Comparison of ENCODE assay signal across 35 cellular contexts in the genomic region with DNA sequence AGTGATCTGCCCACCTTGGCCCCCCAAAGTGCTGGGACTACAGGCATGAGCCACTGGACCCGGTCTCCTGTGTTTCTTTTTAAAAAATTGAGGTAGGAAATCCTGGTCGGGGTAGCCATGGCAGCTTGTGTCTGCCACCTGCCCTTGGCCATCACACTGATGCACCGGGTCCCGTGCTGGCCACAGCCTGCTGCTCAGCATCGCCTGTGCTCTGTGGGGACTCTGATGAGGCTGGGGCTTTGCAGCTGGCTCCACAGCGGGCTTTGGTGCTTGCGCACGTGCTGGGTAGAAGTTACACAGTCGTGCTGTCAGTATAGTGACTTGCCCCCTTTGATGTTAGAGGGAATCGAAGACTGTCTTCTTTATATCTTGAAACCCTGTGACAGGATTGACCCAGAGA.
"Had no signal": no experiment of that assay in that cellular context is flagged by ENCODE, and none has a peak within 500 bp of the region (broad histone marks: within the 10 kb centered on the region; RNA-seq: fewer than 3 reads in every experiment).

No MANE protein-coding gene starts in this region.

- H3K4me3 ChIP-seq: adrenal gland, ascending aorta, body of pancreas, breast epithelium, cardiac muscle cell had no signal

- DNase-seq: activated effector memory CD4-positive, alpha-beta T cell treated with anti-CD3 and anti-CD28 coated beads, Interleukin-2, amount 50 U/mL, for 16 hours; activated effector memory CD4-positive, alpha-beta T cell treated with Interleukin-2 at 50 U/mL for 16 hours; activated naive CD4-positive, alpha-beta T cell; activated naive CD4-positive, alpha-beta T cell treated with anti-CD3 and anti-CD28 coated beads for 36 hours; activated naive CD4-positive, alpha-beta T cell treated with anti-CD3 and anti-CD28 coated beads, Interleukin-2, amount 10 ng/mL, durations not matched to agents 7 days and 5 days; activated naive CD4-positive, alpha-beta T cell treated with anti-CD3 and anti-CD28 coated beads, Interleukin-2, amount 50 U/mL, for 16 hours; activated naive CD4-positive, alpha-beta T cell treated with Interleukin-2 at 50 U/mL for 16 hours; activated naive CD8-positive, alpha-beta T cell treated with anti-CD3 and anti-CD28 coated beads for 36 hours; activated naive CD8-positive, alpha-beta T cell treated with anti-CD3 and anti-CD28 coated beads, Interleukin-2, amount 10 ng/mL, durations not matched to agents 7 days and 5 days; activated naive CD8-positive, alpha-beta T cell treated with anti-CD3 and anti-CD28 coated beads, Interleukin-2, amount 50 U/mL, for 24 hours; activated T-cell treated with anti-CD3 and anti-CD28 coated beads, Interleukin-2, amount 50 U/mL, for 1 hour; activated T-cell treated with anti-CD3 and anti-CD28 coated beads, Interleukin-2, amount 50 U/mL, for 24 hours; activated T-cell treated with anti-CD3 and anti-CD28 coated beads, Interleukin-2, amount 50 U/mL, for 4 hours; activated T-cell treated with anti-CD3 and anti-CD28 coated beads, Interleukin-2, amount 50 U/mL, for 48 hours; adrenal gland; amniotic stem cell; amygdala; anterior cingulate cortex; aorta; body of pancreas; brain microvascular endothelial cell; caudate nucleus; central memory CD4-positive, alpha-beta T cell; cerebellar nuclear complex had no signal

- H3K27me3 Mint-ChIP-seq: activated naive CD4-positive, alpha-beta T cell treated with anti-CD3 and anti-CD28 coated beads, Interleukin-2, amount 10 ng/mL, durations not matched to agents 7 days and 5 days; activated naive CD4-positive, alpha-beta T cell treated with anti-CD3 and anti-CD28 coated beads, Interleukin-2, amount 50 U/mL, for 24 hours; activated naive CD8-positive, alpha-beta T cell; activated naive CD8-positive, alpha-beta T cell treated with anti-CD3 and anti-CD28 coated beads for 36 hours; activated naive CD8-positive, alpha-beta T cell treated with anti-CD3 and anti-CD28 coated beads, Interleukin-2, amount 10 ng/mL, durations not matched to agents 7 days and 5 days; activated naive CD8-positive, alpha-beta T cell treated with anti-CD3 and anti-CD28 coated beads, Interleukin-2, amount 50 U/mL, for 24 hours; activated T-cell treated with anti-CD3 and anti-CD28 coated beads, Interleukin-2, amount 50 U/mL, for 24 hours; activated T-helper 17 cell treated with anti-CD3 and anti-CD28 coated beads, Interleukin-2, amount 50 U/mL, for 72 hours; brain; central memory CD8-positive, alpha-beta T cell had no signal

- H3K36me3 ChIP-seq: adrenal gland, brain microvascular endothelial cell, breast epithelium, cardiac muscle cell had no signal

- H3K9me3 ChIP-seq: adrenal gland, ascending aorta, body of pancreas, breast epithelium had no signal

- H3K27me3 ChIP-seq: adrenal gland, ascending aorta, body of pancreas, brain microvascular endothelial cell, breast epithelium, cardiac muscle cell had no signal

- ATAC-seq: activated naive CD4-positive, alpha-beta T cell treated with anti-CD3 and anti-CD28 coated beads, Interleukin-2, amount 50 U/mL, for 72 hours; activated naive CD8-positive, alpha-beta T cell treated with anti-CD3 and anti-CD28 coated beads, Interleukin-2, amount 50 U/mL, for 24 hours; activated T-cell treated with anti-CD3 and anti-CD28 coated beads, Interleukin-2, amount 50 U/mL, for 4 hours; activated T-helper 17 cell treated with anti-CD3 and anti-CD28 coated beads, Interleukin-2, amount 50 U/mL, for 72 hours; body of pancreas had no signal

- H3K27ac ChIP-seq: adrenal gland, ascending aorta, body of pancreas, brain microvascular endothelial cell, breast epithelium, cardiac muscle cell had no signal

- H3K9me3 Mint-ChIP-seq: activated naive CD4-positive, alpha-beta T cell treated with anti-CD3 and anti-CD28 coated beads for 36 hours; activated naive CD4-positive, alpha-beta T cell treated with anti-CD3 and anti-CD28 coated beads, Interleukin-2, amount 10 ng/mL, durations not matched to agents 7 days and 5 days; activated naive CD4-positive, alpha-beta T cell treated with anti-CD3 and anti-CD28 coated beads, Interleukin-2, amount 50 U/mL, for 24 hours; activated naive CD4-positive, alpha-beta T cell treated with anti-CD3 and anti-CD28 coated beads, Interleukin-2, amount 50 U/mL, for 72 hours; activated naive CD8-positive, alpha-beta T cell treated with anti-CD3 and anti-CD28 coated beads for 36 hours; activated naive CD8-positive, alpha-beta T cell treated with anti-CD3 and anti-CD28 coated beads, Interleukin-2, amount 10 ng/mL, durations not matched to agents 7 days and 5 days; activated naive CD8-positive, alpha-beta T cell treated with anti-CD3 and anti-CD28 coated beads, Interleukin-2, amount 50 U/mL, for 24 hours; activated T-cell treated with anti-CD3 and anti-CD28 coated beads, Interleukin-2, amount 50 U/mL, for 24 hours; activated T-cell treated with anti-CD3 and anti-CD28 coated beads, Interleukin-2, amount 50 U/mL, for 4 hours; activated T-helper 1 cell treated with anti-CD3 and anti-CD28 coated beads, Interleukin-12 subunit alpha, Interleukin-12 subunit beta, Interleukin-2, Interleukin-4 antibody, amounts not matched to agents 30 ng/mL and 10 ng/mL and 1 ng/mL, durations not matched to agents 14 hours and 24 hours and 36 hours; activated T-helper 17 cell treated with anti-CD3 and anti-CD28 coated beads, Interleukin-2, amount 50 U/mL, for 72 hours; activated T-helper 2 cell treated with anti-CD3 and anti-CD28 coated beads, Interferon-gamma antibody, Interleukin-2, Interleukin-4, amounts not matched to agents 10 μg/mL and 5 μg/mL and 100 μg/mL, durations not matched to agents 14 hours and 24 hours and 36 hours; central memory CD8-positive, alpha-beta T cell had no signal

- H3K27ac Mint-ChIP-seq: activated naive CD4-positive, alpha-beta T cell treated with anti-CD3 and anti-CD28 coated beads for 36 hours; activated naive CD4-positive, alpha-beta T cell treated with anti-CD3 and anti-CD28 coated beads, Interleukin-2, amount 10 ng/mL, durations not matched to agents 7 days and 5 days; activated naive CD4-positive, alpha-beta T cell treated with anti-CD3 and anti-CD28 coated beads, Interleukin-2, amount 50 U/mL, for 24 hours; activated naive CD4-positive, alpha-beta T cell treated with anti-CD3 and anti-CD28 coated beads, Interleukin-2, amount 50 U/mL, for 72 hours; activated naive CD8-positive, alpha-beta T cell; activated naive CD8-positive, alpha-beta T cell treated with anti-CD3 and anti-CD28 coated beads for 36 hours; activated naive CD8-positive, alpha-beta T cell treated with anti-CD3 and anti-CD28 coated beads, Interleukin-2, amount 10 ng/mL, durations not matched to agents 7 days and 5 days; activated naive CD8-positive, alpha-beta T cell treated with anti-CD3 and anti-CD28 coated beads, Interleukin-2, amount 50 U/mL, for 24 hours; activated T-cell treated with anti-CD3 and anti-CD28 coated beads, Interleukin-2, amount 50 U/mL, for 24 hours; activated T-helper 1 cell treated with anti-CD3 and anti-CD28 coated beads, Interleukin-12 subunit alpha, Interleukin-12 subunit beta, Interleukin-2, Interleukin-4 antibody, amounts not matched to agents 30 ng/mL and 10 ng/mL and 1 ng/mL, durations not matched to agents 14 hours and 24 hours and 36 hours; activated T-helper 17 cell treated with anti-CD3 and anti-CD28 coated beads, Interleukin-2, amount 50 U/mL, for 72 hours; activated T-helper 2 cell treated with anti-CD3 and anti-CD28 coated beads, Interferon-gamma antibody, Interleukin-2, Interleukin-4, amounts not matched to agents 10 μg/mL and 5 μg/mL and 100 μg/mL, durations not matched to agents 14 hours and 24 hours and 36 hours had no signal

- H3K4me3 Mint-ChIP-seq: activated naive CD4-positive, alpha-beta T cell treated with anti-CD3 and anti-CD28 coated beads for 36 hours; activated naive CD4-positive, alpha-beta T cell treated with anti-CD3 and anti-CD28 coated beads, Interleukin-2, amount 10 ng/mL, durations not matched to agents 7 days and 5 days; activated naive CD4-positive, alpha-beta T cell treated with anti-CD3 and anti-CD28 coated beads, Interleukin-2, amount 50 U/mL, for 24 hours; activated naive CD8-positive, alpha-beta T cell; activated naive CD8-positive, alpha-beta T cell treated with anti-CD3 and anti-CD28 coated beads for 36 hours; activated naive CD8-positive, alpha-beta T cell treated with anti-CD3 and anti-CD28 coated beads, Interleukin-2, amount 10 ng/mL, durations not matched to agents 7 days and 5 days; activated naive CD8-positive, alpha-beta T cell treated with anti-CD3 and anti-CD28 coated beads, Interleukin-2, amount 50 U/mL, for 24 hours; activated T-cell treated with anti-CD3 and anti-CD28 coated beads, Interleukin-2, amount 50 U/mL, for 24 hours; activated T-cell treated with anti-CD3 and anti-CD28 coated beads, Interleukin-2, amount 50 U/mL, for 4 hours; activated T-helper 1 cell treated with anti-CD3 and anti-CD28 coated beads, Interleukin-12 subunit alpha, Interleukin-12 subunit beta, Interleukin-2, Interleukin-4 antibody, amounts not matched to agents 30 ng/mL and 10 ng/mL and 1 ng/mL, durations not matched to agents 14 hours and 24 hours and 36 hours; activated T-helper 17 cell treated with anti-CD3 and anti-CD28 coated beads, Interleukin-2, amount 50 U/mL, for 72 hours; brain; central memory CD8-positive, alpha-beta T cell had no signal

- H3K4me1 ChIP-seq: adrenal gland, ascending aorta, breast epithelium had no signal
